Comparison of ENCODE assay signal across 1 cellular context in the genomic region with DNA sequence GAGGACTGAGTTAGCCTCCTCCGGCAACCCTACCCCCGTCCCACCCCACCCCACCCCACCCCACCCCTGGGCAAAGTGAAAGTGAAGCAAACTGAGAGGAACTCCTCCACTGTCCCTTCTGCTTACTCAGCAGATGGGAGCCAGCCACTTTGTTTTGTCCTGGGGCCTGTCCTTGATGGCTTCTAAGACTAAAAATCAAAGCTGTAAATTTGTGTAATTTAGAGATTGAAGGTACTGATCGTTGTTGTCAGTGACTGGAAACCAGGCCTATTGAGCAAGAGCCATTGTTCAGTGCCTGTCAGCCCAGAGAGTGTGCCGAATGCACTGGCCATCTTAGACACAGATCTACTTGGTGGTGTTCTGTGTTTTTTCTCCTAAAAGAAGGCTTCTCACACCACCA.
TF ChIP-seq lines count a peak whose summit lies in the region.

No MANE protein-coding gene starts in this region.

TF ChIP-seq in WTC11, 78 proteins besides CTCF, POLR2A, EP300 and RAD21 (continued from another document):
- TF ChIP-seq SP1 (CRISPR knock-in tag; conservative IDR thresholded peaks at IDR 0.05) = no peak
- no peak for TF ChIP-seq GABPB1 (CRISPR knock-in tag; IDR thresholded peaks at IDR 0.05)
- TF ChIP-seq, protein P1, sequence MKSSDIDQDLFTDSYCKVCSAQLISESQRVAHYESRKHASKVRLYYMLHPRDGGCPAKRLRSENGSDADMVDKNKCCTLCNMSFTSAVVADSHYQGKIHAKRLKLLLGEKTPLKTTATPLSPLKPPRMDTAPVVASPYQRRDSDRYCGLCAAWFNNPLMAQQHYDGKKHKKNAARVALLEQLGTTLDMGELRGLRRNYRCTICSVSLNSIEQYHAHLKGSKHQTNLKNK (CRISPR knock-in tag; IDR thresholded peaks at IDR 0.05) = no peak
- TF ChIP-seq RELA (CRISPR knock-in tag; IDR thresholded peaks at IDR 0.05; ENCODE audit: borderline replicate concordance) = no peak
- TF ChIP-seq ZNF317 (CRISPR knock-in tag; IDR thresholded peaks at IDR 0.05; ENCODE audit: borderline replicate concordance, low read depth) = no peak
- TF ChIP-seq CREM (CRISPR knock-in tag; IDR thresholded peaks at IDR 0.05) = no peak
- no peak for TF ChIP-seq CREB1 (CRISPR knock-in tag; IDR thresholded peaks at IDR 0.05)
